In genomic region chr7:47443049-47443448, GRCh38 we compare ENCODE assay signal across 21 cellular contexts.
A peak's percentile ranks its signal among the peaks of the same experiment; 100 is the strongest.
DNase-seq lines count a peak whose midpoint lies in the region; ATAC-seq and TF ChIP-seq lines count a peak whose summit lies in the region.
"Had no signal": no experiment of that assay in that cellular context is flagged by ENCODE, and none has a peak within 500 bp of the region (broad histone marks: within the 10 kb centered on the region; RNA-seq: fewer than 3 reads in every experiment).

No MANE protein-coding gene starts in this region.

- DNase-seq in left ventricle myocardium superior (no peak), right cardiac atrium (no peak), iPS-NIHi11 (ENCODE audit: low spot score) (peak; percentile 29), nephron progenitor cell (no peak), breast epithelium (ENCODE audit: low spot score in 2 of 2) (no peak), NCI-H2081 treated with DMSO at 0.1 percent for 48 hours (lab: John Stamatoyannopoulos, UW) (no peak)
- no peak for DNase-seq in stimulated activated CD4-positive, alpha-beta T cell treated with anti-CD3 and anti-CD28 coated beads, Interleukin-4, amount 100 ng/mL, for 1 hour
- no peak for DNase-seq in T-helper 2 cell treated with Interferon-gamma antibody and Interleukin-4, amounts not matched to agents 5 μg/mL and 100 μg/mL, for 36 hours (ENCODE audit: low spot score)
- DNase-seq: C1 segment of cervical spinal cord, DMS 273 treated with DMSO at 0.1 percent for 48 hours, GF-D8, GOT3, MV-4-11, NCI-H1417 treated with DMSO at 0.1 percent for 48 hours, NCI-H2029, NCI-H2171 treated with DMSO at 0.1 percent for 48 hours, NCI-H446 treated with DMSO at 0.1 percent for 48 hours, NCI-H748 treated with DMSO at 0.1 percent for 48 hours, Peyer's patch had no signal

- H3K4me3 Mint-ChIP-seq in nephron progenitor cell, result no peak overlapping the region
- no peak overlapping the region for H3K4me3 Mint-ChIP-seq in T-helper 2 cell treated with Interferon-gamma antibody and Interleukin-4, amounts not matched to agents 5 μg/mL and 100 μg/mL, for 36 hours

- TF ChIP-seq POLR2A in breast epithelium (IDR thresholded peaks at IDR 0.05), result no peak

- no peaks in the 10 kb centered on the region for H3K36me3 ChIP-seq in breast epithelium

- 71% methylated on average over 8 of the region's 8 CpGs for WGBS in right cardiac atrium

- H3K4me1 Mint-ChIP-seq in nephron progenitor cell, result peaks cover 75% of the 10 kb centered on the region
- H3K4me1 Mint-ChIP-seq in T-helper 2 cell treated with Interferon-gamma antibody and Interleukin-4, amounts not matched to agents 5 μg/mL and 100 μg/mL, for 36 hours (ENCODE audit: low read depth), result no peaks in the 10 kb centered on the region

- TF ChIP-seq CTCF in nephron progenitor cell (IDR thresholded peaks at IDR 0.05) (no peak), breast epithelium (IDR thresholded peaks at IDR 0.05) (no peak)

- intact Hi-C loops in left ventricle myocardium superior (cut with micrococcal nuclease), result no loop called here
- intact Hi-C loops in right cardiac atrium (cut with DNase I), result loop anchor here in 3 of 4 donors (5.0 to 10.0 kb wide), 3 partner anchors 142 to 374 kb away; partner anchors contain the start of gene TNS3 (in 1 of the 3)
- intact Hi-C loops in breast epithelium (cut with DNase I; ENCODE audit: low total_unique reads), result no loop called here

- H3K4me3 ChIP-seq in right cardiac atrium (ENCODE audit: low read length) (no peak overlapping the region), breast epithelium (no peak overlapping the region)
- H3K4me3 ChIP-seq: K562, Peyer's patch had no signal

- H3K36me3 Mint-ChIP-seq in nephron progenitor cell (ENCODE audit: low read depth), result peaks cover 20% of the 10 kb centered on the region
- H3K36me3 Mint-ChIP-seq in T-helper 2 cell treated with Interferon-gamma antibody and Interleukin-4, amounts not matched to agents 5 μg/mL and 100 μg/mL, for 36 hours (ENCODE audit: low read depth), result no peaks in the 10 kb centered on the region

- ATAC-seq in left ventricle myocardium superior (peak; percentile 13), right cardiac atrium (no peak)
- ATAC-seq: K562, Right ventricle myocardium inferior had no signal

- H3K4me1 ChIP-seq in right cardiac atrium (ENCODE audit: control insufficient read depth, insufficient read depth, low read length), result peaks cover 8% of the 10 kb centered on the region
- no peaks in the 10 kb centered on the region for H3K4me1 ChIP-seq in breast epithelium

- no peaks in the 10 kb centered on the region for H3K9me3 Mint-ChIP-seq in nephron progenitor cell
- H3K9me3 Mint-ChIP-seq in T-helper 2 cell treated with Interferon-gamma antibody and Interleukin-4, amounts not matched to agents 5 μg/mL and 100 μg/mL, for 36 hours, result no peaks in the 10 kb centered on the region

- H3K27me3 ChIP-seq in right cardiac atrium (ENCODE audit: control insufficient read depth, insufficient read depth) (no peaks in the 10 kb centered on the region), breast epithelium (no peaks in the 10 kb centered on the region)
- H3K27me3 ChIP-seq: Peyer's patch had no signal

- H3K9me3 ChIP-seq in right cardiac atrium (ENCODE audit: control insufficient read depth, low read length), result no peaks in the 10 kb centered on the region
- no peaks in the 10 kb centered on the region for H3K9me3 ChIP-seq in breast epithelium
- H3K9me3 ChIP-seq: Peyer's patch had no signal

- no peak overlapping the region for H3K27ac ChIP-seq in right cardiac atrium (ENCODE audit: low read length)
- H3K27ac ChIP-seq in breast epithelium, result no peak overlapping the region

- H3K27ac Mint-ChIP-seq in nephron progenitor cell, result peak overlapping the region; percentile 29
- H3K27ac Mint-ChIP-seq in T-helper 2 cell treated with Interferon-gamma antibody and Interleukin-4, amounts not matched to agents 5 μg/mL and 100 μg/mL, for 36 hours, result no peak overlapping the region

- H3K27me3 Mint-ChIP-seq in nephron progenitor cell (ENCODE audit: low read depth, poor library complexity), result peaks cover 3% of the 10 kb centered on the region
- H3K27me3 Mint-ChIP-seq in T-helper 2 cell treated with Interferon-gamma antibody and Interleukin-4, amounts not matched to agents 5 μg/mL and 100 μg/mL, for 36 hours (ENCODE audit: low read depth), result no peaks in the 10 kb centered on the region

Comparison
In these comparisons a context has a peak if more than half of its experiments do, and no peak if none do; other contexts are left out.
1. intact Hi-C loops: an anchor here in right cardiac atrium (5.0 to 10.0 kb wide); none called in left ventricle myocardium superior and breast epithelium.